16 cellular contexts compared by ENCODE assay signal in the genomic region with DNA sequence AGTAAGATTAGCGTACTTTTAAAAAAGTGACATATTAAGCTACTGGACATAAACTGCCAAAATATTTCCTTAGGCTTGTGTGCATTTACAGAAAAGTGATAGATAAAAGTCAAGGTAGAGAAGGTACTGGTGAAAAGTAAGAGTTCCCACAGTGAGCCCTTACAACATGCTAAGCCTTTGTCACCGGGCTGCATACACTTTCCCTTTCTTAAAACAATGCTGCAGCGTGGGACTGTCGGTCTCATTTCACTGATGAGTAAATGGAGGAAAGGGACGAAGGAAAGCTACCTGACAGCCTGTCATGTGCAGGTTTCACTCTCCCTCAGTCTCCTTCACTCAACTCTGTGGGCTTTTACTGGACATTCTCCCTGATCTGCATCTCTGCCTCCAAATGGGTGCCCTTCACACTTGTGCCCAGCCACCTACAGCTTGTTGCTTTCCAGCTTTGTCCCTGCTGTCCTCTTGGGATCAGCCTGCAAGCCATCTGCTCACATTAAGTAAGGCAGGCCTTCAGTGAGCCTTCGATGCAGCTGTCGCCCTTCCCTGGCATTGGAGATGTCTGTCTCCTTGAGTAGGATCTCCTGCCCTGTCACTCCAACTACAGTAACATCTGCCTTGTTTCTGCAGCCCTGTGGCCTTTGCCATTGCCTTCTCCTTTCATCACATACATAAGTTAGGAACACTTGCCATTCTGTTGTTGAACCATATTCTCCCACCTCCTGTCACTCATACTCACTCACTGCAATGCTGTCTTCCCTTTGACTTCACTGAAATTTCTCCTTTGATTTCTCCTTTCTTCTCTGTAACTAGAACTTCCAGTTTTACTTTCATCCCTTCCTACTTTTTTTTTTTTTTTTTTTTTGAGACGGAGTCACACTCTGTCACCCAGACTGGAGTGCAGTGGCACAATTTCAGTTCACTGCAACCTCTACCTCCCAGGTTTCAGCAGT. TPM values are rescaled to one million over a fixed set of nuclear protein-coding genes. Genes with fewer than 3 reads are reported as not detected.
DNase-seq lines count a peak whose midpoint lies in the region; ATAC-seq lines count a peak whose summit lies in the region.
"Had no signal": no experiment of that assay in that cellular context is flagged by ENCODE, and none has a peak within 500 bp of the region (broad histone marks: within the 10 kb centered on the region; RNA-seq: fewer than 3 reads in every experiment).

No MANE protein-coding gene starts in this region.

- peak overlapping the region; percentile 53 for H3K27ac Mint-ChIP-seq in activated naive CD4-positive, alpha-beta T cell treated with anti-CD3 and anti-CD28 coated beads, Interleukin-2, amount 50 U/mL, for 24 hours
- no peak overlapping the region for H3K27ac Mint-ChIP-seq in activated T-helper 17 cell treated with anti-CD3 and anti-CD28 coated beads, Interleukin-2, amount 50 U/mL, for 72 hours

- peak; percentile 12 for ATAC-seq in activated T-helper 17 cell treated with anti-CD3 and anti-CD28 coated beads, Interleukin-2, amount 50 U/mL, for 72 hours (replicated peaks)
- ATAC-seq in HG03457 (IDR thresholded peaks at IDR 0.05; ENCODE audit: unreplicated experiment): no peak
- ATAC-seq in HG03159 (IDR thresholded peaks at IDR 0.05; ENCODE audit: unreplicated experiment): no peak
- ATAC-seq: activated CD8-positive, alpha-beta memory T cell treated with anti-CD3 and anti-CD28 coated beads, Interleukin-2, amount 10 ng/mL, durations not matched to agents 7 days and 5 days; HCT116 had no signal

- H3K4me3 Mint-ChIP-seq in activated naive CD4-positive, alpha-beta T cell treated with anti-CD3 and anti-CD28 coated beads, Interleukin-2, amount 50 U/mL, for 24 hours: no peak overlapping the region
- no peak overlapping the region for H3K4me3 Mint-ChIP-seq in activated T-helper 17 cell treated with anti-CD3 and anti-CD28 coated beads, Interleukin-2, amount 50 U/mL, for 72 hours
- H3K4me3 Mint-ChIP-seq: activated CD8-positive, alpha-beta memory T cell treated with anti-CD3 and anti-CD28 coated beads, Interleukin-2, amount 10 ng/mL, durations not matched to agents 7 days and 5 days had no signal

- peaks cover 3% of the 10 kb centered on the region for H3K4me1 Mint-ChIP-seq in activated naive CD4-positive, alpha-beta T cell treated with anti-CD3 and anti-CD28 coated beads, Interleukin-2, amount 50 U/mL, for 24 hours
- H3K4me1 Mint-ChIP-seq in activated T-helper 17 cell treated with anti-CD3 and anti-CD28 coated beads, Interleukin-2, amount 50 U/mL, for 72 hours: peaks cover 9% of the 10 kb centered on the region

- no peaks in the 10 kb centered on the region for H3K27me3 Mint-ChIP-seq in activated naive CD4-positive, alpha-beta T cell treated with anti-CD3 and anti-CD28 coated beads, Interleukin-2, amount 50 U/mL, for 24 hours
- no peaks in the 10 kb centered on the region for H3K27me3 Mint-ChIP-seq in activated T-helper 17 cell treated with anti-CD3 and anti-CD28 coated beads, Interleukin-2, amount 50 U/mL, for 72 hours
- H3K27me3 Mint-ChIP-seq: activated CD8-positive, alpha-beta memory T cell treated with anti-CD3 and anti-CD28 coated beads, Interleukin-2, amount 10 ng/mL, durations not matched to agents 7 days and 5 days had no signal

- H3K36me3 Mint-ChIP-seq in activated naive CD4-positive, alpha-beta T cell treated with anti-CD3 and anti-CD28 coated beads, Interleukin-2, amount 50 U/mL, for 24 hours: peaks cover 18% of the 10 kb centered on the region
- peaks cover 86% of the 10 kb centered on the region for H3K36me3 Mint-ChIP-seq in activated T-helper 17 cell treated with anti-CD3 and anti-CD28 coated beads, Interleukin-2, amount 50 U/mL, for 72 hours (ENCODE audit: low read depth)

- no peak for DNase-seq in activated naive CD4-positive, alpha-beta T cell treated with anti-CD3 and anti-CD28 coated beads, Interleukin-2, amount 50 U/mL, for 16 hours
- DNase-seq in LHCN-M2 (ENCODE audit: low read depth) (peak; percentile 66), occipital lobe (lab: John Stamatoyannopoulos, UW) (peak; percentile 11)
- DNase-seq in stimulated activated CD4-positive, alpha-beta T cell treated with anti-CD3 and anti-CD28 coated beads, Interleukin-1b, Interleukin-23, amount 100 ng/mL, for 48 hours: no peak
- DNase-seq: activated CD8-positive, alpha-beta memory T cell treated with anti-CD3 and anti-CD28 coated beads, Interleukin-2, amount 10 ng/mL, durations not matched to agents 7 days and 5 days; activated naive CD4-positive, alpha-beta T cell; brain microvascular endothelial cell; Calu3; dorsolateral prefrontal cortex; NCI-H1092; substantia nigra had no signal

- H3K9me3 Mint-ChIP-seq in activated naive CD4-positive, alpha-beta T cell treated with anti-CD3 and anti-CD28 coated beads, Interleukin-2, amount 50 U/mL, for 24 hours: no peaks in the 10 kb centered on the region
- H3K9me3 Mint-ChIP-seq in activated T-helper 17 cell treated with anti-CD3 and anti-CD28 coated beads, Interleukin-2, amount 50 U/mL, for 72 hours: no peaks in the 10 kb centered on the region

RNA-seq across cellular contexts. Expression of a gene that starts 9.3 kb away (rescaled TPM):
- total RNA-seq in LHCN-M2 (2014; rRNA removed) (1.1 and 1.3 TPM in 2 replicates), occipital lobe (1.9 TPM)
- 0.72 TPM for polyA plus RNA-seq in LHCN-M2 (2012)
- 1 to 10 TPM in 1 of 2 donors, under 1 TPM in 1; 0.66 to 1.0 TPM for total RNA-seq in activated T-helper 17 cell treated with anti-CD3 and anti-CD28 coated beads, Interleukin-2, amount 50 U/mL, for 72 hours

Comparison
In these comparisons a context has a peak if more than half of its experiments do, and no peak if none do; other contexts are left out.
1. DNase-seq: peak in LHCN-M2 (single experiment) and occipital lobe (single experiment); none in activated naive CD4-positive, alpha-beta T cell treated with anti-CD3 and anti-CD28 coated beads, Interleukin-2, amount 50 U/mL, for 16 hours (single experiment) and stimulated activated CD4-positive, alpha-beta T cell treated with anti-CD3 and anti-CD28 coated beads, Interleukin-1b, Interleukin-23, amount 100 ng/mL, for 48 hours (single experiment).